In the genomic region with DNA sequence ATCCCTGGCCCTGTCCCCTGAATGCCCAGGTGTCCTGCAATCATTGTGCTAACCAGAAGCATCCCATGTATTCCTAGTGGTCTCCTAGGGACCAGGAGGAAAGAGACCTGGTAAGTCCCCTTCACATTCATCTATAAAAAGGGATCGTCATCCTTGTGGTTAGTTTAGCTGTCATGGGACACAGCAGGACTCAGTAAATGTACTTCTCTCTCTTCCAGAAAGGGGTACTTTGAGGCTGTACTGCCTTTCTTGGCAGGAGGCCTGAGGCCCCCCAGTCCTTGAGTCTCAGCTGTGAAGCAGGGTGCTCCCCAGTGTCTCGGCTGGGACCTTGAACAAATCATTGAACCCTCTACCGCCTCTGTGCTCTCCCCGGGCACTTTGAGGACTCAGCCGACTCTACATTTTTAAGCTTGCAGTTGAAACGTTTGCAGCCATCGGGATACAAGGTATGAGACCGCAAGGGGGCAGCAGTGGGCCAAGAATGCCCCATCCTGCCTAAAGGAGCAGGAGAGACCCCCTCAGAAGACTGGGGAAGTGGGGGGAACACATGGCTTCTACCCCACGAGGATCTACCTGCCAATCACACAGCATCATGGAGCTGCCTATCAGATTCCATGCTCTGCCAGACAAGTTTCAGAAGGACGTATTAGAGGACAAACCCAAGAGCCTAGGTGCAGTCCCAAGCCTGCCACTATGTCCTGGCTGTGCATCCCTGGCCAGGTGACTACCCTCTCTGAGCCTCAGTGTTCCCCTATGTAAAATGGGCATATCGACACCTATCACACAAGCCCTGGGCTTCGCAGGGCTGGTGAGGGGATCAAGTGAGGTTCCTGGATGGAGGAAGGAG, we compare ENCODE assay signal across 8 cellular contexts. TPM values are rescaled to one million over a fixed set of nuclear protein-coding genes. Genes with fewer than 3 reads are reported as not detected.
A peak's percentile ranks its signal among the peaks of the same experiment; 100 is the strongest.
DNase-seq lines count a peak whose midpoint lies in the region; TF ChIP-seq lines count a peak whose summit lies in the region.

No MANE protein-coding gene starts in this region.

- TF ChIP-seq CTCF in 22Rv1 (IDR thresholded peaks at IDR 0.05) = peak; percentile 85
- TF ChIP-seq CTCF in GM12872 (IDR thresholded peaks at IDR 0.05; ENCODE audit: insufficient read depth, low read depth, low read length) = peak; percentile 86
- TF ChIP-seq CTCF in coronary artery (IDR thresholded peaks at IDR 0.05) = peak; percentile 63

- DNase-seq in NCI-H345 treated with DMSO at 0.1 percent for 48 hours (lab: John Stamatoyannopoulos, UW; ENCODE audit: unreplicated experiment) (peak; percentile 56), coronary artery (ENCODE audit: low spot score) (no peak), lung microvascular endothelial cell (ENCODE audit: low read depth in 2 of 2) (peak; percentile 65 to 77), NCI-H1436 treated with DMSO at 0.1 percent for 48 hours (lab: John Stamatoyannopoulos, UW) (no peak)
- DNase-seq in activated CD4-positive, alpha-beta T cell treated with anti-CD3 and anti-CD28 coated beads, Interleukin-2, amount 50 U/mL, for 1 hour = peak; percentile 76
- peak; percentile 57 for DNase-seq in stimulated activated CD8-positive, alpha-beta memory T cell treated with anti-CD3 and anti-CD28 coated beads, Interleukin-12 subunit alpha, Interleukin-12 subunit beta, amount 100 ng/mL, for 4 hours (ENCODE audit: low read depth)

- no peak overlapping the region for H3K4me3 ChIP-seq in coronary artery

- H3K27ac ChIP-seq in 22Rv1 (no peak overlapping the region), coronary artery (peak overlapping the region in 1 of 2 donors; percentile 24)

RNA-seq across cellular contexts. Expression of gene PHYKPL, which starts 2.4 kb away (rescaled TPM):
- 27.9 and 44.6 TPM in 2 replicates for total RNA-seq in lung microvascular endothelial cell

RNA-seq across cellular contexts. Expression of gene HNRNPAB, which starts 30.6 kb away (rescaled TPM):
- 41.6 and 58.1 TPM in 2 replicates for total RNA-seq in lung microvascular endothelial cell

RNA-seq across cellular contexts. Expression of gene GMCL2, which starts 47.8 kb away (rescaled TPM):
- not detected in 2 replicates for total RNA-seq in lung microvascular endothelial cell

Comparison
In these comparisons a context has a peak if more than half of its experiments do, and no peak if none do; other contexts are left out.
1. DNase-seq: peak in NCI-H345 treated with DMSO at 0.1 percent for 48 hours (single experiment), activated CD4-positive, alpha-beta T cell treated with anti-CD3 and anti-CD28 coated beads, Interleukin-2, amount 50 U/mL, for 1 hour (single experiment), lung microvascular endothelial cell (2 of 2) and stimulated activated CD8-positive, alpha-beta memory T cell treated with anti-CD3 and anti-CD28 coated beads, Interleukin-12 subunit alpha, Interleukin-12 subunit beta, amount 100 ng/mL, for 4 hours (single experiment); none in coronary artery (single experiment) and NCI-H1436 treated with DMSO at 0.1 percent for 48 hours (single experiment).
2. Peak in every context shown above with its lines, with median percentiles within 50 percentile points of each other: CTCF ChIP-seq.